15 cellular contexts compared by ENCODE assay signal in genomic region chr20:50269111-50270033, GRCh38.
"Had no signal": no experiment of that assay in that cellular context is flagged by ENCODE, and none has a peak within 500 bp of the region (broad histone marks: within the 10 kb centered on the region; RNA-seq: fewer than 3 reads in every experiment).

No MANE protein-coding gene starts in this region.

- FAIRE-seq: endothelial cell of umbilical vein, frontal cortex, islet of Langerhans, urothelium cell line had no signal

- H3K4me3 Mint-ChIP-seq: activated CD4-positive, alpha-beta memory T cell treated with anti-CD3 and anti-CD28 coated beads for 36 hours; activated naive CD8-positive, alpha-beta T cell treated with anti-CD3 and anti-CD28 coated beads for 36 hours; activated T-cell treated with anti-CD3 and anti-CD28 coated beads, Interleukin-2, amount 50 U/mL, for 4 hours; stimulated activated memory B cell treated with anti-CD40 and anti-IgM and Interleukin-4, amounts not matched to agents 10 μg/mL and 1 μg/mL and 100 μg/mL, for 72 hours had no signal

- H3K9me3 Mint-ChIP-seq: activated CD4-positive, alpha-beta memory T cell treated with anti-CD3 and anti-CD28 coated beads for 36 hours; activated naive CD8-positive, alpha-beta T cell treated with anti-CD3 and anti-CD28 coated beads for 36 hours; activated T-cell treated with anti-CD3 and anti-CD28 coated beads, Interleukin-2, amount 50 U/mL, for 4 hours; stimulated activated memory B cell treated with anti-CD40 and anti-IgM and Interleukin-4, amounts not matched to agents 10 μg/mL and 1 μg/mL and 100 μg/mL, for 72 hours had no signal

- DNase-seq: activated CD4-positive, alpha-beta memory T cell treated with anti-CD3 and anti-CD28 coated beads for 36 hours; activated CD4-positive, alpha-beta T cell treated with anti-CD3 and anti-CD28 coated beads for 1 hour; activated gamma-delta T cell; activated naive CD8-positive, alpha-beta T cell treated with anti-CD3 and anti-CD28 coated beads for 36 hours; activated T-cell treated with anti-CD3 and anti-CD28 coated beads, Interleukin-2, amount 50 U/mL, for 4 hours; mesendoderm had no signal

- H3K27ac ChIP-seq: right atrium auricular region, suprapubic skin had no signal

- H3K36me3 Mint-ChIP-seq: activated CD4-positive, alpha-beta memory T cell treated with anti-CD3 and anti-CD28 coated beads for 36 hours; activated naive CD8-positive, alpha-beta T cell treated with anti-CD3 and anti-CD28 coated beads for 36 hours; stimulated activated memory B cell treated with anti-CD40 and anti-IgM and Interleukin-4, amounts not matched to agents 10 μg/mL and 1 μg/mL and 100 μg/mL, for 72 hours had no signal

- H3K4me3 ChIP-seq: right atrium auricular region, suprapubic skin had no signal

- H3K27me3 ChIP-seq: heart left ventricle, left lung, right atrium auricular region, suprapubic skin had no signal

- H3K36me3 ChIP-seq: heart left ventricle, left lung, right atrium auricular region, suprapubic skin had no signal

- H3K9me3 ChIP-seq: heart left ventricle, left lung, right atrium auricular region, suprapubic skin had no signal

- ATAC-seq: activated T-cell treated with anti-CD3 and anti-CD28 coated beads, Interleukin-2, amount 50 U/mL, for 4 hours; heart left ventricle; left lung; stimulated activated memory B cell treated with anti-CD40 and anti-IgM and Interleukin-4, amounts not matched to agents 10 μg/mL and 1 μg/mL and 100 μg/mL, for 72 hours had no signal

- H3K27ac Mint-ChIP-seq: activated CD4-positive, alpha-beta memory T cell treated with anti-CD3 and anti-CD28 coated beads for 36 hours; activated naive CD8-positive, alpha-beta T cell treated with anti-CD3 and anti-CD28 coated beads for 36 hours; stimulated activated memory B cell treated with anti-CD40 and anti-IgM and Interleukin-4, amounts not matched to agents 10 μg/mL and 1 μg/mL and 100 μg/mL, for 72 hours had no signal
